In genomic region chr4:155582971-155583437, GRCh38 we compare ENCODE assay signal across 7 cellular contexts.
DNase-seq lines count a peak whose midpoint lies in the region; ATAC-seq and TF ChIP-seq lines count a peak whose summit lies in the region.

No MANE protein-coding gene starts in this region.

- no peaks in the 10 kb centered on the region for H3K9me3 Mint-ChIP-seq in activated naive CD8-positive, alpha-beta T cell treated with anti-CD3 and anti-CD28 coated beads, Interleukin-2, amount 50 U/mL, for 24 hours

- no peaks in the 10 kb centered on the region for H3K36me3 ChIP-seq in DND-41 (ENCODE audit: insufficient read depth, low read length)
- H3K36me3 ChIP-seq in Karpas-422 (ENCODE audit: insufficient read depth, low read length), result no peaks in the 10 kb centered on the region; the same call in 1 of the 2 replicates
- no peaks in the 10 kb centered on the region for H3K36me3 ChIP-seq in mesodermal cell (ENCODE audit: control insufficient read depth, insufficient read depth, low read length)

- no peaks in the 10 kb centered on the region for H3K27me3 Mint-ChIP-seq in activated naive CD8-positive, alpha-beta T cell treated with anti-CD3 and anti-CD28 coated beads, Interleukin-2, amount 50 U/mL, for 24 hours

- peak; percentile 88 for ATAC-seq in DND-41 (ENCODE audit: insufficient read depth, low read depth)
- peak; percentile 74 for ATAC-seq in activated naive CD8-positive, alpha-beta T cell treated with anti-CD3 and anti-CD28 coated beads, Interleukin-2, amount 50 U/mL, for 24 hours
- no peak for ATAC-seq in HG03354 (IDR thresholded peaks at IDR 0.05; ENCODE audit: poor library complexity, severe bottlenecking, unreplicated experiment)
- ATAC-seq in HG03196 (IDR thresholded peaks at IDR 0.05; ENCODE audit: unreplicated experiment), result no peak
- no peak for ATAC-seq in HG03442 (IDR thresholded peaks at IDR 0.05; ENCODE audit: unreplicated experiment)

- H3K79me2 ChIP-seq in DND-41 (ENCODE audit: insufficient read depth, low read length) (no peaks in the 10 kb centered on the region), Karpas-422 (ENCODE audit: low read length) (no peaks in the 10 kb centered on the region)

- H3K4me1 ChIP-seq in DND-41 (ENCODE audit: insufficient read depth, low read length) (peaks cover 20% of the 10 kb centered on the region), Karpas-422 (ENCODE audit: low read length) (peaks cover 89% of the 10 kb centered on the region), mesodermal cell (ENCODE audit: control insufficient read depth, insufficient read depth, low read length, poor library complexity, severe bottlenecking) (peaks cover 6% of the 10 kb centered on the region)

- 29 to 54% methylated on average over 3 of the region's 4 CpGs for WGBS in mesodermal cell (ENCODE audit: insufficient coverage in 2 of 2), 2 experiments

- H3K9me3 ChIP-seq in DND-41 (ENCODE audit: insufficient read depth, low read length, severe bottlenecking), result no peaks in the 10 kb centered on the region
- no peaks in the 10 kb centered on the region for H3K9me3 ChIP-seq in Karpas-422 (ENCODE audit: low read length)
- H3K9me3 ChIP-seq in mesodermal cell (ENCODE audit: control insufficient read depth, low read length), result no peaks in the 10 kb centered on the region

- peak overlapping the region; percentile 39 for H3K4me2 ChIP-seq in DND-41 (ENCODE audit: insufficient read depth, low read length)
- no peak overlapping the region for H3K4me2 ChIP-seq in Karpas-422 (ENCODE audit: low read depth, low read length, poor library complexity, severe bottlenecking)

- no peak overlapping the region for H3K9ac ChIP-seq in DND-41 (ENCODE audit: low read depth, low read length)
- no peak overlapping the region for H3K9ac ChIP-seq in Karpas-422 (ENCODE audit: low read length)

- H4K20me1 ChIP-seq in DND-41 (ENCODE audit: insufficient read depth, low read length) (no peaks in the 10 kb centered on the region), Karpas-422 (ENCODE audit: insufficient read depth, low read depth, low read length) (no peaks in the 10 kb centered on the region)

- H3K27ac ChIP-seq in DND-41 (ENCODE audit: low read length) (peak overlapping the region; percentile 69), Karpas-422 (ENCODE audit: low read length) (peak overlapping the region; percentile 25; the same call in 1 of the 2 replicates), mesodermal cell (ENCODE audit: low read depth, low read length, severe bottlenecking) (peak overlapping the region; percentile 57)

- no peaks in the 10 kb centered on the region for H3K36me3 Mint-ChIP-seq in activated naive CD8-positive, alpha-beta T cell treated with anti-CD3 and anti-CD28 coated beads, Interleukin-2, amount 50 U/mL, for 24 hours (ENCODE audit: low read depth)

- DNase-seq in DND-41 (peak; percentile 41), Karpas-422 (peak; percentile 68)
- no peak for DNase-seq in activated naive CD8-positive, alpha-beta T cell treated with anti-CD3 and anti-CD28 coated beads, Interleukin-2, amount 50 U/mL, for 24 hours

- H2AFZ ChIP-seq in DND-41 (ENCODE audit: low read depth, low read length) (peak overlapping the region; percentile 70), Karpas-422 (ENCODE audit: low read length) (peak overlapping the region; percentile 10; the same call in 1 of the 2 replicates)

- H3K4me1 Mint-ChIP-seq in activated naive CD8-positive, alpha-beta T cell treated with anti-CD3 and anti-CD28 coated beads, Interleukin-2, amount 50 U/mL, for 24 hours, result peaks cover 12% of the 10 kb centered on the region

- peak overlapping the region; percentile 83 for H3K27ac Mint-ChIP-seq in activated naive CD8-positive, alpha-beta T cell treated with anti-CD3 and anti-CD28 coated beads, Interleukin-2, amount 50 U/mL, for 24 hours

- no peak for TF ChIP-seq CTCF in DND-41 (IDR thresholded peaks at IDR 0.05; ENCODE audit: borderline replicate concordance, extremely low read depth, low read length, poor library complexity, severe bottlenecking)

- peak overlapping the region in 1 of 2 experiments; percentile 31; a peak in 1 of 4 replicates for H3K4me3 ChIP-seq in DND-41 (ENCODE audit: low read depth in 1 of 2, low read length in 2 of 2)
- no peak overlapping the region for H3K4me3 ChIP-seq in Karpas-422 (ENCODE audit: low read length)
- no peak overlapping the region for H3K4me3 ChIP-seq in mesodermal cell (ENCODE audit: extremely low read depth, insufficient read depth, low read length, poor library complexity, severe bottlenecking)

- peak overlapping the region; percentile 50 for H3K4me3 Mint-ChIP-seq in activated naive CD8-positive, alpha-beta T cell treated with anti-CD3 and anti-CD28 coated beads, Interleukin-2, amount 50 U/mL, for 24 hours

- H3K9me2 ChIP-seq in Karpas-422 (replicated peaks; ENCODE audit: insufficient read depth, low read length), result no peaks in the 10 kb centered on the region

- H3K27me3 ChIP-seq in DND-41 (ENCODE audit: insufficient read depth, low read length, poor library complexity) (no peaks in the 10 kb centered on the region), Karpas-422 (ENCODE audit: low read length) (no peaks in the 10 kb centered on the region)

Comparison
In these comparisons a context has a peak if more than half of its experiments do, and no peak if none do; other contexts are left out.
1. ATAC-seq: peak in DND-41 (single experiment) and activated naive CD8-positive, alpha-beta T cell treated with anti-CD3 and anti-CD28 coated beads, Interleukin-2, amount 50 U/mL, for 24 hours (single experiment); none in HG03354 (single experiment), HG03196 (single experiment) and HG03442 (single experiment).
2. Peak in every context shown above with its lines, with median percentiles within 50 percentile points of each other: H3K27ac ChIP-seq.